Comparison of ENCODE assay signal across 18 cellular contexts in the genomic region with DNA sequence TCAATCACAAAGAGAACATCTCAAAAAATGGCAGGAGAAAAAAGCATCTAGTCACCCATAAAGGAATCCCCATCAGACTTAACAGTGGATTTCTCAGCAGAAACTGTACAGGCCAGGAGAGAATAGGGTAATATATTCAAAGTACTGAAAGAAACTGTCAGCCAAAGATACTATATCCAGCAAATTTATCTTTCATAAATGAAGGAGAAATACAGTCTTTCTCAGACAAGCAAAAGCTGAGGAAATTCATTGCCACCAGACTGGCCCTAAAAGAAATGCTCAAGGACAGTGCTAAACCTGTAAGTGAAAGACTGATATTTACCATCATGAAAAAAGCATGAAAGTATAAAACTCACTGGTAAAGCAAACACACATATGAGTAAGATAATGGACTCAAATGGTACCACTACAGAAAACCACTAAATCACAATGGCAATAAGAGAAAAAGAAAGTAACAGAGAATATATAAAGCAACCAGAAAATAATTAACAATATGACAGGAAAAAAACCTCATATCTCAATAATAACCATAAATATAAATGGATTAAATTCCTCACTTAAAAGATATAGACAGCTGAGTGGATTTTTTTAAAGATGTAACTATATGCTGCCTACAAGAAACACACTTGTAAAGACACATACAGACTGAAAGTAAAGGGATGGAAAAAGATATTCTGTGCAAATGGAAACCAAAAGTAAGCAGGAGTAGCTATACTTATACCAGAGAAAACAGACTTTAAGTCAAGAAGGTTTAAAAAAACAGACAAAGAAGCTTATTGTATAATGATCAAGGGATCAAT.
DNase-seq lines count a peak whose midpoint lies in the region; ATAC-seq, FAIRE-seq and TF ChIP-seq lines count a peak whose summit lies in the region.
"Had no signal": no experiment of that assay in that cellular context is flagged by ENCODE, and none has a peak within 500 bp of the region (broad histone marks: within the 10 kb centered on the region; RNA-seq: fewer than 3 reads in every experiment).

No MANE protein-coding gene starts in this region.

- peak; percentile 39 for ATAC-seq in activated CD8-positive, alpha-beta memory T cell treated with anti-CD3 and anti-CD28 coated beads, Interleukin-2, amount 10 ng/mL, durations not matched to agents 7 days and 5 days
- ATAC-seq in K562 = no peak
- ATAC-seq: A549, HepG2 had no signal

- H3K9ac ChIP-seq in MM.1S (ENCODE audit: low read length) (no peak overlapping the region), K562 (ENCODE audit: insufficient read depth in 1 of 2, low read depth in 2 of 2, low read length in 2 of 2) (no peak overlapping the region), Karpas-422 (ENCODE audit: low read length) (no peak overlapping the region)

- H3F3A ChIP-seq in MM.1S (ENCODE audit: insufficient read depth, low read length) = no peaks in the 10 kb centered on the region

- intact Hi-C loops in K562 (cut with micrococcal nuclease) = no loop called here

- TF ChIP-seq POLR2A in K562 (conservative IDR thresholded peaks at IDR 0.05) = no peak

- H3K27me3 Mint-ChIP-seq in activated CD8-positive, alpha-beta memory T cell treated with anti-CD3 and anti-CD28 coated beads, Interleukin-2, amount 10 ng/mL, durations not matched to agents 7 days and 5 days = no peaks in the 10 kb centered on the region
- H3K27me3 Mint-ChIP-seq: CD4-positive, alpha-beta memory T cell had no signal

- no peak for TF ChIP-seq EP300 in K562 (IDR thresholded peaks at IDR 0.05; ENCODE audit: low read length)

- peaks cover 13% of the 10 kb centered on the region for H3K36me3 Mint-ChIP-seq in activated CD8-positive, alpha-beta memory T cell treated with anti-CD3 and anti-CD28 coated beads, Interleukin-2, amount 10 ng/mL, durations not matched to agents 7 days and 5 days

- H3K4me3 Mint-ChIP-seq in activated CD8-positive, alpha-beta memory T cell treated with anti-CD3 and anti-CD28 coated beads, Interleukin-2, amount 10 ng/mL, durations not matched to agents 7 days and 5 days = no peak overlapping the region
- H3K4me3 Mint-ChIP-seq: CD4-positive, alpha-beta memory T cell had no signal

- no peak for DNase-seq in activated CD8-positive, alpha-beta memory T cell treated with anti-CD3 and anti-CD28 coated beads, Interleukin-2, amount 10 ng/mL, durations not matched to agents 7 days and 5 days
- DNase-seq in activated CD8-positive, alpha-beta memory T cell treated with anti-CD3 and anti-CD28 coated beads for 24 hours = no peak
- peak; percentile 35 for DNase-seq in MM.1S
- DNase-seq in OCI-M1 (lab: John Stamatoyannopoulos, UW) = peak; percentile 8
- DNase-seq in K562 (ENCODE audit: extremely low read depth in 1 of 4, low spot score in 3 of 4) = no peak
- DNase-seq in RKO (ENCODE audit: low spot score) = no peak
- DNase-seq in Karpas-422 = no peak
- DNase-seq: BE2C; CD4-positive, alpha-beta memory T cell; DND-41; GDM1; HCEC 1CT had no signal

- H3K4me1 ChIP-seq in MM.1S (ENCODE audit: low read length) = peaks cover 2% of the 10 kb centered on the region; the same call in 1 of the 2 replicates
- H3K4me1 ChIP-seq in K562 (replicated peaks in 1 of 2; ENCODE audit: control insufficient read depth in 2 of 2, insufficient read depth in 2 of 2, low read length in 2 of 2) = no peaks in the 10 kb centered on the region
- no peaks in the 10 kb centered on the region for H3K4me1 ChIP-seq in Karpas-422 (ENCODE audit: low read length)
- H3K4me1 ChIP-seq: A549, BE2C had no signal

- H3K4me2 ChIP-seq in MM.1S (ENCODE audit: low read depth, low read length) (no peak overlapping the region), K562 (ENCODE audit: insufficient read depth, low read length) (no peak overlapping the region), Karpas-422 (ENCODE audit: low read depth, low read length, poor library complexity, severe bottlenecking) (no peak overlapping the region)
- H3K4me2 ChIP-seq: A549 had no signal

- H3K9me1 ChIP-seq in K562 (ENCODE audit: control insufficient read depth, insufficient read depth, low read length) = no peaks in the 10 kb centered on the region

- no peak overlapping the region for H3K27ac Mint-ChIP-seq in activated CD8-positive, alpha-beta memory T cell treated with anti-CD3 and anti-CD28 coated beads, Interleukin-2, amount 10 ng/mL, durations not matched to agents 7 days and 5 days
- H3K27ac Mint-ChIP-seq: CD4-positive, alpha-beta memory T cell had no signal

- no peaks in the 10 kb centered on the region for H3K9me2 ChIP-seq in MM.1S (replicated peaks; ENCODE audit: insufficient read depth, low read length)
- H3K9me2 ChIP-seq in Karpas-422 (replicated peaks; ENCODE audit: insufficient read depth, low read length) = no peaks in the 10 kb centered on the region

- H3K36me3 ChIP-seq in MM.1S (replicated peaks; ENCODE audit: insufficient read depth, low read length) = no peaks in the 10 kb centered on the region
- H3K36me3 ChIP-seq in K562 (ENCODE audit: control insufficient read depth, insufficient read depth, low read length) = no peaks in the 10 kb centered on the region
- no peaks in the 10 kb centered on the region for H3K36me3 ChIP-seq in Karpas-422 (ENCODE audit: insufficient read depth, low read length)
- H3K36me3 ChIP-seq: BE2C had no signal

- no peaks in the 10 kb centered on the region for H3K9me3 ChIP-seq in MM.1S (replicated peaks; ENCODE audit: insufficient read depth, low read length)
- H3K9me3 ChIP-seq in K562 (replicated peaks; ENCODE audit: control insufficient read depth, insufficient read depth, low read depth, low read length) = no peaks in the 10 kb centered on the region
- no peaks in the 10 kb centered on the region for H3K9me3 ChIP-seq in Karpas-422 (ENCODE audit: low read length)
- H3K9me3 ChIP-seq: A549, BE2C had no signal

- H3K79me2 ChIP-seq in MM.1S (ENCODE audit: low read length) = no peaks in the 10 kb centered on the region
- H3K79me2 ChIP-seq in K562 (ENCODE audit: control insufficient read depth, insufficient read depth, low read length) = no peaks in the 10 kb centered on the region
- no peaks in the 10 kb centered on the region for H3K79me2 ChIP-seq in Karpas-422 (ENCODE audit: low read length)

- H3K27me3 ChIP-seq in MM.1S (replicated peaks; ENCODE audit: insufficient read depth, low read length) (no peaks in the 10 kb centered on the region), K562 (ENCODE audit: control insufficient read depth in 2 of 2, insufficient read depth in 2 of 2, low read length in 2 of 2) (peaks cover 0 to 4% of the 10 kb centered on the region in 2 experiments; a peak in 2 of 5 replicates), Karpas-422 (ENCODE audit: low read length) (no peaks in the 10 kb centered on the region)
- H3K27me3 ChIP-seq: BE2C had no signal

- CTCF ChIA-PET in activated CD8-positive, alpha-beta memory T cell treated with anti-CD3 and anti-CD28 coated beads, Interleukin-2, amount 10 ng/mL, durations not matched to agents 7 days and 5 days (lab: Charles Lee) = no interaction called here
- CTCF ChIA-PET in K562 (lab: Yijun Ruan, JAX; ENCODE audit: low intra/inter-chr PET ratio) = no interaction called here

- H4K20me1 ChIP-seq in MM.1S (ENCODE audit: insufficient read depth, low read length) (no peaks in the 10 kb centered on the region), K562 (replicated peaks; ENCODE audit: control insufficient read depth, insufficient read depth, low read length) (no peaks in the 10 kb centered on the region), Karpas-422 (ENCODE audit: insufficient read depth, low read depth, low read length) (no peaks in the 10 kb centered on the region)

- no peak for FAIRE-seq in K562 (lab: Jason Lieb, UNC)
- FAIRE-seq: A549, GM12892, H1, HepG2, HTR-8/SVneo had no signal

- TF ChIP-seq CTCF in MM.1S (IDR thresholded peaks at IDR 0.05; ENCODE audit: low read length) (no peak), K562 (IDR thresholded peaks at IDR 0.05 in 2 of 3, conservative IDR thresholded peaks at IDR 0.05 in 1 of 3; ENCODE audit: insufficient read depth in 2 of 3, low read depth in 1 of 3, low read length in 3 of 3) (no peak)

- in situ Hi-C loops in K562 (cut with MboI) = no loop called here

- POLR2A ChIA-PET in K562 (lab: Yijun Ruan, JAX) = no interaction called here

- no peak overlapping the region for H3K4me3 ChIP-seq in MM.1S (ENCODE audit: low read length)
- H3K4me3 ChIP-seq in K562 = no peak overlapping the region
- no peak overlapping the region for H3K4me3 ChIP-seq in Karpas-422 (ENCODE audit: low read length)
- H3K4me3 ChIP-seq: A549 had no signal

- H3K27ac ChIP-seq in MM.1S (ENCODE audit: low read length) (no peak overlapping the region), K562 (ENCODE audit: extremely low read depth, low read depth, low read length) (no peak overlapping the region), Karpas-422 (ENCODE audit: low read length) (no peak overlapping the region)
- H3K27ac ChIP-seq: A549, C4-2B had no signal

- no peak for TF ChIP-seq RAD21 in K562 (CRISPR knock-in tag; conservative IDR thresholded peaks at IDR 0.05 in 1 of 2, IDR thresholded peaks at IDR 0.05 in 1 of 2)

- H2AFZ ChIP-seq in MM.1S (ENCODE audit: low read length) = no peak overlapping the region
- H2AFZ ChIP-seq in K562 (ENCODE audit: low read depth, low read length) = no peak overlapping the region
- H2AFZ ChIP-seq in Karpas-422 (ENCODE audit: low read length) = no peak overlapping the region

- peaks cover 10% of the 10 kb centered on the region for H3K9me3 Mint-ChIP-seq in activated CD8-positive, alpha-beta memory T cell treated with anti-CD3 and anti-CD28 coated beads, Interleukin-2, amount 10 ng/mL, durations not matched to agents 7 days and 5 days (ENCODE audit: low read depth)

- peaks cover 5% of the 10 kb centered on the region for H3K4me1 Mint-ChIP-seq in activated CD8-positive, alpha-beta memory T cell treated with anti-CD3 and anti-CD28 coated beads, Interleukin-2, amount 10 ng/mL, durations not matched to agents 7 days and 5 days
- H3K4me1 Mint-ChIP-seq: CD4-positive, alpha-beta memory T cell had no signal

- BruUV-seq in K562 (replicated peaks; lab: Mats Ljungman, UMichigan) = no TSS peak

TF ChIP-seq in K562, 482 proteins besides CTCF, POLR2A, EP300 and RAD21:
- TF ChIP-seq TCFL5 (CRISPR knock-in tag; conservative IDR thresholded peaks at IDR 0.05) (no peak), ZNF507 (tag; conservative IDR thresholded peaks at IDR 0.05) (peak; percentile 97), ZNF354B (CRISPR knock-in tag; IDR thresholded peaks at IDR 0.05) (0 out of 2 replicates have a peak, but pooled peaks have one; percentile 14), NCOR1 (IDR thresholded peaks at IDR 0.05) (no peak)

Comparison
In these comparisons a context has a peak if more than half of its experiments do, and no peak if none do; other contexts are left out.
1. DNase-seq: peak in MM.1S (single experiment) and OCI-M1 (single experiment); none in activated CD8-positive, alpha-beta memory T cell treated with anti-CD3 and anti-CD28 coated beads, Interleukin-2, amount 10 ng/mL, durations not matched to agents 7 days and 5 days (single experiment), activated CD8-positive, alpha-beta memory T cell treated with anti-CD3 and anti-CD28 coated beads for 24 hours (single experiment), K562 (0 of 4), RKO (single experiment) and Karpas-422 (single experiment).